In the genomic region with DNA sequence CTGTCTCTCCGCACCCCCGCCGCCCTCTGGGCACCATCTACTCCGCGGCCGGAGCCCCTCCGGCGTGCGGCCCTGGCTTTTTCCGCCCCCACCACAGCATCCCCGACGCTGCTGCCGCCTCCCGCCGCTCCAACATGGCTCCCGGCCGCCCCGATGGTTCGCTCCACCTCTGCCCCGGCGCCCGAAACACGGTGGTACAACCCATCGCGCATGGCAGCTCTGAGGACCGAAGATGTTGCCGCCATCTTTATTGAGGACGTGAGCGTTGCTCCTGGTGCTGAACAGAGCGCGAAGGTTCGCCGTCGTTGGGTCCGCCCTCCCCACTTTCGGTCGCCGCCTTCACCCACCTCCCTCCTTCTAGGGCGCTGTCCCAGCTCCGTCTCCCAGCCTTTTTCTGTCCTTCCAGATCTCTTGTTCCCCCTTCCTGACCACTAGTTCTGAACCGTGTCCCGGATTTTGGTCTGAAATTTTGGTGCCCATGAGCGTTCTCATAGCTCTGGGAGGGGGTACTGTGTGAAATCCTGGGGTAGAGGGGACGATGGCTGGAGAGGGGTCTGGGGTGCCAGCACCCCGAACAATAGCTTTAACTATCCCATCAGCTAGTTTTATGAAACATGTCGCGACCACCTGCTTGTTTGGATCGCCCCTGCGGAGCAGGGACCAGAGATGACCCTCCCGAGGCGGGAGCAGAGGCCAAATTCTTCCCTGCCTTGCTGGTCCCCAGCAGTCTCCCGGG, we compare ENCODE assay signal across 8 cellular contexts. TPM values are rescaled to one million over a fixed set of nuclear protein-coding genes. Genes with fewer than 3 reads are reported as not detected.
DNase-seq lines count a peak whose midpoint lies in the region; ATAC-seq lines count a peak whose summit lies in the region.

A gene with protein sequence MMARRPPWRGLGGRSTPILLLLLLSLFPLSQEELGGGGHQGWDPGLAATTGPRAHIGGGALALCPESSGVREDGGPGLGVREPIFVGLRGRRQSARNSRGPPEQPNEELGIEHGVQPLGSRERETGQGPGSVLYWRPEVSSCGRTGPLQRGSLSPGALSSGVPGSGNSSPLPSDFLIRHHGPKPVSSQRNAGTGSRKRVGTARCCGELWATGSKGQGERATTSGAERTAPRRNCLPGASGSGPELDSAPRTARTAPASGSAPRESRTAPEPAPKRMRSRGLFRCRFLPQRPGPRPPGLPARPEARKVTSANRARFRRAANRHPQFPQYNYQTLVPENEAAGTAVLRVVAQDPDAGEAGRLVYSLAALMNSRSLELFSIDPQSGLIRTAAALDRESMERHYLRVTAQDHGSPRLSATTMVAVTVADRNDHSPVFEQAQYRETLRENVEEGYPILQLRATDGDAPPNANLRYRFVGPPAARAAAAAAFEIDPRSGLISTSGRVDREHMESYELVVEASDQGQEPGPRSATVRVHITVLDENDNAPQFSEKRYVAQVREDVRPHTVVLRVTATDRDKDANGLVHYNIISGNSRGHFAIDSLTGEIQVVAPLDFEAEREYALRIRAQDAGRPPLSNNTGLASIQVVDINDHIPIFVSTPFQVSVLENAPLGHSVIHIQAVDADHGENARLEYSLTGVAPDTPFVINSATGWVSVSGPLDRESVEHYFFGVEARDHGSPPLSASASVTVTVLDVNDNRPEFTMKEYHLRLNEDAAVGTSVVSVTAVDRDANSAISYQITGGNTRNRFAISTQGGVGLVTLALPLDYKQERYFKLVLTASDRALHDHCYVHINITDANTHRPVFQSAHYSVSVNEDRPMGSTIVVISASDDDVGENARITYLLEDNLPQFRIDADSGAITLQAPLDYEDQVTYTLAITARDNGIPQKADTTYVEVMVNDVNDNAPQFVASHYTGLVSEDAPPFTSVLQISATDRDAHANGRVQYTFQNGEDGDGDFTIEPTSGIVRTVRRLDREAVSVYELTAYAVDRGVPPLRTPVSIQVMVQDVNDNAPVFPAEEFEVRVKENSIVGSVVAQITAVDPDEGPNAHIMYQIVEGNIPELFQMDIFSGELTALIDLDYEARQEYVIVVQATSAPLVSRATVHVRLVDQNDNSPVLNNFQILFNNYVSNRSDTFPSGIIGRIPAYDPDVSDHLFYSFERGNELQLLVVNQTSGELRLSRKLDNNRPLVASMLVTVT (N-terminal part only) (minus strand): TSS at position 134 of the 736 bp plus-strand sequence. CDS start 252 bp downstream, outside the sequence.

- H4K20me1 ChIP-seq in GM23248 (ENCODE audit: insufficient read depth): no peaks in the 10 kb centered on the region

- H3K36me3 ChIP-seq in ACC112 (ENCODE audit: insufficient read depth, low read length) (peaks cover 13% of the 10 kb centered on the region; the same call in 1 of the 2 replicates), GM23248 (ENCODE audit: low read depth) (no peaks in the 10 kb centered on the region), mesodermal cell (ENCODE audit: control insufficient read depth, insufficient read depth, low read length) (peaks cover 36% of the 10 kb centered on the region)

- H3K27me3 ChIP-seq in ACC112 (ENCODE audit: insufficient read depth, low read length): no peaks in the 10 kb centered on the region
- H3K27me3 ChIP-seq in GM23248 (replicated peaks; ENCODE audit: insufficient read depth): no peaks in the 10 kb centered on the region

- H2AFZ ChIP-seq in ACC112 (ENCODE audit: low read length, unreplicated experiment) (peak within 1 kb of the TSS; percentile 19), GM23248 (peak within 1 kb of the TSS; percentile 67)

- H3K36me3 Mint-ChIP-seq in activated CD4-positive, alpha-beta memory T cell treated with anti-CD3 and anti-CD28 coated beads, Interleukin-2, amount 10 ng/mL, durations not matched to agents 7 days and 5 days (ENCODE audit: low read depth): peaks cover 6% of the 10 kb centered on the region

- 3 to 6% methylated on average over 47 to 52 of the region's 52 CpGs for WGBS in GM23248 (ENCODE audit: low coverage in 1 of 2, low lambda C conversion rate in 2 of 2, missing lambda C conversion rate in 2 of 2), 2 experiments
- 0% methylated on average over 43 of the region's 52 CpGs for WGBS in mesodermal cell (ENCODE audit: insufficient coverage in 2 of 2), 2 experiments

- in situ Hi-C loops in GM23248 (cut with MboI): no loop called here

- H3K4me1 ChIP-seq in ACC112 (ENCODE audit: control insufficient read depth, insufficient read depth, low read length, unreplicated experiment) (peaks cover 11% of the 10 kb centered on the region), GM23248 (ENCODE audit: insufficient read depth) (no peaks in the 10 kb centered on the region), mesodermal cell (ENCODE audit: control insufficient read depth, insufficient read depth, low read length, poor library complexity, severe bottlenecking) (peaks cover 6% of the 10 kb centered on the region)

- peak within 1 kb of the TSS; percentile 94 for H3K4me2 ChIP-seq in GM23248 (ENCODE audit: unreplicated experiment)

- POLR2A ChIA-PET in activated CD4-positive, alpha-beta memory T cell treated with anti-CD3 and anti-CD28 coated beads, Interleukin-2, amount 10 ng/mL, durations not matched to agents 7 days and 5 days (lab: Charles Lee): interaction anchor here (0.7 to 2.8 kb wide), 13 partner anchors 12 to 475 kb away, joined by 3 to 25 read pairs (median 3); partner anchors contain the start of genes CDC25A, IP6K2, PFKFB4 and QRICH1

- no peak for ATAC-seq in HG02852 (IDR thresholded peaks at IDR 0.05; ENCODE audit: unreplicated experiment)

- DNase-seq in GM23248 (peak; percentile 95), NCI-H345 treated with DMSO at 0.1 percent for 48 hours (lab: John Stamatoyannopoulos, UW; ENCODE audit: unreplicated experiment) (peak; percentile 72), epidermal melanocyte (ENCODE audit: insufficient read length, low spot score) (peak; percentile 83)
- peak; percentile 83 for DNase-seq in activated CD4-positive, alpha-beta memory T cell treated with anti-CD3 and anti-CD28 coated beads, Interleukin-2, amount 10 ng/mL, durations not matched to agents 7 days and 5 days
- DNase-seq in stimulated activated CD8-positive, alpha-beta memory T cell treated with anti-CD3 and anti-CD28 coated beads, Interleukin-4, amount 100 ng/mL, for 48 hours: peak; percentile 82

- H3K4me3 ChIP-seq in ACC112 (ENCODE audit: low read depth, low read length) (peak within 1 kb of the TSS; percentile 89), GM23248 (peak within 1 kb of the TSS; percentile 79), mesodermal cell (ENCODE audit: extremely low read depth, insufficient read depth, low read length, poor library complexity, severe bottlenecking) (peak within 1 kb of the TSS; percentile 64)

- H3K27ac Mint-ChIP-seq in activated CD4-positive, alpha-beta memory T cell treated with anti-CD3 and anti-CD28 coated beads, Interleukin-2, amount 10 ng/mL, durations not matched to agents 7 days and 5 days: peak within 1 kb of the TSS; percentile 78

- peak within 1 kb of the TSS; percentile 97 for H3K27ac ChIP-seq in ACC112 (ENCODE audit: low read depth, low read length)
- H3K27ac ChIP-seq in GM23248: peak within 1 kb of the TSS; percentile 94
- H3K27ac ChIP-seq in mesodermal cell (ENCODE audit: low read depth, low read length, severe bottlenecking): peak within 1 kb of the TSS; percentile 99

- H3K27me3 Mint-ChIP-seq in activated CD4-positive, alpha-beta memory T cell treated with anti-CD3 and anti-CD28 coated beads, Interleukin-2, amount 10 ng/mL, durations not matched to agents 7 days and 5 days: peaks cover 4% of the 10 kb centered on the region

- H3K4me3 Mint-ChIP-seq in activated CD4-positive, alpha-beta memory T cell treated with anti-CD3 and anti-CD28 coated beads, Interleukin-2, amount 10 ng/mL, durations not matched to agents 7 days and 5 days: peak within 1 kb of the TSS; percentile 81

- no peaks in the 10 kb centered on the region for H3K79me2 ChIP-seq in ACC112 (ENCODE audit: control insufficient read depth, insufficient read depth, low read length, unreplicated experiment)
- no peaks in the 10 kb centered on the region for H3K79me2 ChIP-seq in GM23248 (ENCODE audit: insufficient read depth)

- no peaks in the 10 kb centered on the region for H3K9me3 ChIP-seq in GM23248 (ENCODE audit: low read depth)
- H3K9me3 ChIP-seq in mesodermal cell (ENCODE audit: control insufficient read depth, low read length): no peaks in the 10 kb centered on the region

- H3K4me1 Mint-ChIP-seq in activated CD4-positive, alpha-beta memory T cell treated with anti-CD3 and anti-CD28 coated beads, Interleukin-2, amount 10 ng/mL, durations not matched to agents 7 days and 5 days: peaks cover 23% of the 10 kb centered on the region

- CTCF ChIA-PET in activated CD4-positive, alpha-beta memory T cell treated with anti-CD3 and anti-CD28 coated beads, Interleukin-2, amount 10 ng/mL, durations not matched to agents 7 days and 5 days (lab: Charles Lee): interaction anchor here (0.8 to 3.5 kb wide), 5 partner anchors 22 to 53 kb away, joined by 3 to 19 read pairs (median 4); partner anchors contain the start of genes NCKIPSD, SLC26A6 and UQCRC1

- H3K9me3 Mint-ChIP-seq in activated CD4-positive, alpha-beta memory T cell treated with anti-CD3 and anti-CD28 coated beads, Interleukin-2, amount 10 ng/mL, durations not matched to agents 7 days and 5 days: no peaks in the 10 kb centered on the region

- H3K9me2 ChIP-seq in GM23248 (ENCODE audit: insufficient read depth): no peaks in the 10 kb centered on the region

- peaks cover 10% of the 10 kb centered on the region; the same call in 1 of the 2 replicates for H3F3A ChIP-seq in GM23248 (ENCODE audit: insufficient read depth)

- H3K9ac ChIP-seq in GM23248: peak within 1 kb of the TSS; percentile 97

RNA-seq across cellular contexts. Expression of the gene that starts here (rescaled TPM):
- 1.4 TPM in 2 replicates for total RNA-seq in GM23248 (2014; rRNA removed; shearing (Covaris generic))
- polyA plus RNA-seq in GM23248 (2016; fragmentation: Nextera tagmentation; extraction: Ambion mirVana): 0.30 and 0.40 TPM in 2 replicates
- total RNA-seq in activated CD4-positive, alpha-beta memory T cell treated with anti-CD3 and anti-CD28 coated beads, Interleukin-2, amount 10 ng/mL, durations not matched to agents 7 days and 5 days: 1 to 10 TPM; 7.2 to 8.0 TPM
- 21.2 TPM for polyA plus RNA-seq in mesodermal cell (2013, experiment 1 of 2)
- 14.6 TPM for polyA plus RNA-seq in mesodermal cell (2013, experiment 2 of 2)
